Comparison of ENCODE assay signal across 1 cellular context in the genomic region with DNA sequence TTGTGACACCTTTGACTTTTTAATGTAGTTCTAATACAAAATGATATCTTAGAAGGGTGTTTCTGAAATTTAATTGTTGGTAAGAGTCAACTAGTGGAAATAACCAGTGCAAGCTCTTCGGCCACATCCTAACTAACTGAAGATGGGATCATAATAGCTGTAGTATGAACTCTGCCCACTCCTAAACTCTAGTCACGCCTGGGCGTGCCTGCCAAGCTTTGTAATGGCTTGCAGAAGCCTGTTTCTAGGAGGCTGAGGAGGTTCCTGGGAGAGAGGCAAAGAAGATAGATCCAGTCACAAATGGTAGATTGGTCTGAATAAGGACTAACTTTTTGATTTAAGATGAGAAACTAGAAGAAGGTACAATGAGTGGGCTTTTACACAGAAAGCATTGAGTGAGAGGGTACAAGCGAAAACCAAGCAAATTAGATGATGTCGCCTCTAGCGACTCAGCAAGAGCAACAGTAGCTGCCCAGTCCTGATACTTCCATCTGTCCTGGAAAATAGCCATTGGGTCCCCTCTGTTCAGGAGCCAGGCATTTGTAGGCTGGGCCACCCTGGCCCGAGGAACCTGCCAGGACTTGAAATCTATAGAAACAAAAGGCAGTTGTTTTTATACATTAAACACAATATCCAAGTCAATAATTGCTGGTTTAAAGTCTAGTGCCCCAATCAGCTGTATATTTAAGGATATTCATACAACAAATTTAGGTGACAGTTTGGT.
TF ChIP-seq lines count a peak whose summit lies in the region.

No MANE protein-coding gene starts in this region.

TF ChIP-seq in H1, 55 proteins besides CTCF, POLR2A, EP300 and RAD21:
- TF ChIP-seq HDAC6 (IDR thresholded peaks at IDR 0.05; ENCODE audit: low read depth, low read length) (no peak), MAFK (IDR thresholded peaks at IDR 0.05; ENCODE audit: low read depth, low read length) (no peak), SAP30 (IDR thresholded peaks at IDR 0.05; ENCODE audit: insufficient read depth, insufficient replicate concordance, low read length) (no peak), CEBPB (IDR thresholded peaks at IDR 0.05; ENCODE audit: low read depth, low read length) (no peak), YY1 (IDR thresholded peaks at IDR 0.05; ENCODE audit: low read depth, low read length) (no peak), CREB1 (IDR thresholded peaks at IDR 0.05) (no peak), TAF1 (IDR thresholded peaks at IDR 0.05; ENCODE audit: low read depth, low read length) (no peak), RBBP5 (IDR thresholded peaks at IDR 0.05; ENCODE audit: borderline replicate concordance, low read depth, low read length) (no peak), CBX5 (IDR thresholded peaks at IDR 0.05; ENCODE audit: low read depth, low read length) (no peak), SIX5 (IDR thresholded peaks at IDR 0.05; ENCODE audit: low read depth, low read length) (no peak)
- TF ChIP-seq, protein P1, sequence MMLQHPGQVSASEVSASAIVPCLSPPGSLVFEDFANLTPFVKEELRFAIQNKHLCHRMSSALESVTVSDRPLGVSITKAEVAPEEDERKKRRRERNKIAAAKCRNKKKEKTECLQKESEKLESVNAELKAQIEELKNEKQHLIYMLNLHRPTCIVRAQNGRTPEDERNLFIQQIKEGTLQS (IDR thresholded peaks at IDR 0.05; ENCODE audit: insufficient read depth, low read depth, low read length), result no peak
